Comparison of ENCODE assay signal across 11 cellular contexts in the genomic region with DNA sequence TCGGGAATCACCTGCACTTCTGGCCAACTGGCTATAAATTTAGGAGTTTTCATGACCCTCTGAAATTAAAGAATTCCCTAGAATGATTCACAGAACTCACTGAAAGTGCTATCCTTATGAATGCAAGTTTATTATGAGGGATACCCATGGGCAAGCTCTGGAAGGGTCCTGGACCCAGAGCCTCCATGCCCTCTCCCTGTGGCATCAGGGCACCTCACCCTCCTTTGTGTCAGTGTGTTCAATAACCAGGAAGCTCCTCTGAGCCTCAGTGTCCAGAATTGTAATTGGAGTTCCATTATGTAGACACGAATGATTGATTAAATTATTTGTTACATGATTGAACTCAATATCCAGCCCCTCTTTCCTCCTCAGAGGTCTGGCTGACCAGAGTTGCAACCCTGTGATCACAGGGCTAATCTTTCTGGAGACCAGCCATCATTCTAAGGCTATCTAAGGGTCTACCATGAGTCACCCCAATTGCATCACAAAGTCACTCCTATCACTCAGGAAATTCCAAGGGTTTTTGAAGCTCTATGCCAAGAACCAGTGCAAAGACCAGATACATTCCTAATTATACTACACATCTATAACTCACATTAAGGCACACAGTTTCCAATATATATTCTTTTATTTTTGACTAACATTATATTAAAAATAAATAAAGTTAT. TPM values are rescaled to one million over a fixed set of nuclear protein-coding genes. Genes with fewer than 3 reads are reported as not detected.
A peak's percentile ranks its signal among the peaks of the same experiment; 100 is the strongest.
DNase-seq lines count a peak whose midpoint lies in the region; TF ChIP-seq lines count a peak whose summit lies in the region.
"Had no signal": no experiment of that assay in that cellular context is flagged by ENCODE, and none has a peak within 500 bp of the region (broad histone marks: within the 10 kb centered on the region; RNA-seq: fewer than 3 reads in every experiment).

No MANE protein-coding gene starts in this region.

- H3K27me3 Mint-ChIP-seq in activated naive CD4-positive, alpha-beta T cell treated with anti-CD3 and anti-CD28 coated beads, Interleukin-2, amount 10 ng/mL, durations not matched to agents 7 days and 5 days: peaks cover 26% of the 10 kb centered on the region

- no peak overlapping the region for H3K27ac Mint-ChIP-seq in activated naive CD4-positive, alpha-beta T cell treated with anti-CD3 and anti-CD28 coated beads, Interleukin-2, amount 10 ng/mL, durations not matched to agents 7 days and 5 days
- H3K27ac Mint-ChIP-seq: activated naive CD4-positive, alpha-beta T cell treated with anti-CD3 and anti-CD28 coated beads, Interleukin-2, amount 50 U/mL, for 72 hours had no signal

- BruUV-seq in PC-9 (replicated peaks; lab: Mats Ljungman, UMichigan): TSS peak; percentile 44

- no peaks in the 10 kb centered on the region for H3K9me2 ChIP-seq in PC-9 (ENCODE audit: insufficient read depth)

- DNase-seq in AG08396 (ENCODE audit: low spot score) (peak; percentile 51), PC-9 (peak; percentile 35 to 78), fibroblast of peridontal ligament (ENCODE audit: extremely low read depth) (peak; percentile 69), mucosa of gallbladder (ENCODE audit: low spot score) (peak; percentile 39), dorsolateral prefrontal cortex (no peak), HAP-1 (ENCODE audit: low spot score in 2 of 2) (no peak), NCI-H2196 (lab: John Stamatoyannopoulos, UW; ENCODE audit: unreplicated experiment) (no peak)
- no peak for DNase-seq in activated naive CD4-positive, alpha-beta T cell treated with anti-CD3 and anti-CD28 coated beads, Interleukin-2, amount 10 ng/mL, durations not matched to agents 7 days and 5 days
- DNase-seq: NCI-H69 had no signal

- H3K9me3 Mint-ChIP-seq in activated naive CD4-positive, alpha-beta T cell treated with anti-CD3 and anti-CD28 coated beads, Interleukin-2, amount 10 ng/mL, durations not matched to agents 7 days and 5 days: peaks cover 2% of the 10 kb centered on the region
- H3K9me3 Mint-ChIP-seq: activated naive CD4-positive, alpha-beta T cell treated with anti-CD3 and anti-CD28 coated beads, Interleukin-2, amount 50 U/mL, for 72 hours had no signal

- peaks cover 44% of the 10 kb centered on the region for H3K79me2 ChIP-seq in PC-9 (ENCODE audit: low read depth)

- no peaks in the 10 kb centered on the region for H3K36me3 Mint-ChIP-seq in activated naive CD4-positive, alpha-beta T cell treated with anti-CD3 and anti-CD28 coated beads, Interleukin-2, amount 10 ng/mL, durations not matched to agents 7 days and 5 days
- H3K36me3 Mint-ChIP-seq: activated naive CD4-positive, alpha-beta T cell treated with anti-CD3 and anti-CD28 coated beads, Interleukin-2, amount 50 U/mL, for 72 hours had no signal

- H3K27me3 ChIP-seq in PC-9 (ENCODE audit: insufficient read depth, low read depth) (no peaks in the 10 kb centered on the region), dorsolateral prefrontal cortex (peaks cover 0 to 13% (median 0%) of the 10 kb centered on the region in 45 donors), HAP-1 (ENCODE audit: low read depth) (peaks cover 11% of the 10 kb centered on the region)
- H3K27me3 ChIP-seq: BLaER1 treated with 17β-estradiol and CSF1 and Interleukin-3, amounts not matched to agents 10 nM and 100 nM had no signal

- H3K4me1 ChIP-seq in PC-9 (replicated peaks; ENCODE audit: insufficient read depth) (peaks cover 80% of the 10 kb centered on the region), HAP-1 (no peaks in the 10 kb centered on the region)

- H2AFZ ChIP-seq in PC-9: no peak overlapping the region

- POLR2A ChIA-PET in PC-9 (lab: Charles Lee; ENCODE audit: unreplicated experiment): interaction anchor here (0.5 to 0.7 kb wide), 3 partner anchors 8 to 698 kb away, joined by 3 to 14 read pairs (median 12); partner anchors contain the start of gene MRPL1

- H3K4me2 ChIP-seq in PC-9: peak overlapping the region; percentile 56
- H3K4me2 ChIP-seq: BLaER1 treated with 17β-estradiol and CSF1 and Interleukin-3, amounts not matched to agents 10 nM and 100 nM had no signal

- H3K4me3 Mint-ChIP-seq in activated naive CD4-positive, alpha-beta T cell treated with anti-CD3 and anti-CD28 coated beads, Interleukin-2, amount 10 ng/mL, durations not matched to agents 7 days and 5 days: no peak overlapping the region

- H3F3A ChIP-seq in PC-9 (ENCODE audit: insufficient read depth, low read depth): peaks cover 34% of the 10 kb centered on the region; the same call in 1 of the 2 replicates

- H3K9me3 ChIP-seq in PC-9 (ENCODE audit: insufficient read depth, low read depth) (no peaks in the 10 kb centered on the region), HAP-1 (no peaks in the 10 kb centered on the region)
- H3K9me3 ChIP-seq: BLaER1 treated with 17β-estradiol and CSF1 and Interleukin-3, amounts not matched to agents 10 nM and 100 nM had no signal

- no peak overlapping the region for H3K4me3 ChIP-seq in PC-9
- no peak overlapping the region for H3K4me3 ChIP-seq in dorsolateral prefrontal cortex
- H3K4me3 ChIP-seq in HAP-1: no peak overlapping the region
- H3K4me3 ChIP-seq: BLaER1 treated with 17β-estradiol and CSF1 and Interleukin-3, amounts not matched to agents 10 nM and 100 nM had no signal

- H3K36me3 ChIP-seq in PC-9 (ENCODE audit: low read depth): peaks cover 34% of the 10 kb centered on the region
- no peaks in the 10 kb centered on the region for H3K36me3 ChIP-seq in HAP-1 (replicated peaks)
- H3K36me3 ChIP-seq: BLaER1 treated with 17β-estradiol and CSF1 and Interleukin-3, amounts not matched to agents 10 nM and 100 nM had no signal

- TF ChIP-seq CTCF in PC-9 (conservative IDR thresholded peaks at IDR 0.05) (no peak), dorsolateral prefrontal cortex (IDR thresholded peaks at IDR 0.05 in 54 of 56, conservative IDR thresholded peaks at IDR 0.05 in 2 of 56; ENCODE audit: low read depth in 1 of 56, partially characterized antibody in 56 of 56) (no peak)

- CTCF ChIA-PET in PC-9 (lab: Charles Lee): no interaction called here
- CTCF ChIA-PET in activated naive CD4-positive, alpha-beta T cell treated with anti-CD3 and anti-CD28 coated beads, Interleukin-2, amount 10 ng/mL, durations not matched to agents 7 days and 5 days (lab: Charles Lee): no interaction called here

- in situ Hi-C loops in HAP-1 (cut with MboI; ENCODE audit: low sequenced_read_pairs): no loop called here

- H3K4me1 Mint-ChIP-seq in activated naive CD4-positive, alpha-beta T cell treated with anti-CD3 and anti-CD28 coated beads, Interleukin-2, amount 10 ng/mL, durations not matched to agents 7 days and 5 days: no peaks in the 10 kb centered on the region

- peak overlapping the region; percentile 52 for H3K27ac ChIP-seq in PC-9
- peak overlapping the region in 2 of 59 donors; percentile 22 to 36 for H3K27ac ChIP-seq in dorsolateral prefrontal cortex
- H3K27ac ChIP-seq: BLaER1 treated with 17β-estradiol and CSF1 and Interleukin-3, amounts not matched to agents 10 nM and 100 nM had no signal

- intact Hi-C loops in PC-9 (cut with micrococcal nuclease; ENCODE audit: unreplicated experiment) (loop anchor here (1.0 to 10.0 kb wide), 3 partner anchors 8 to 386 kb away; no protein-coding TSS in a partner anchor), dorsolateral prefrontal cortex (cut with DNase I) (no loop called here)

- no peaks in the 10 kb centered on the region for H4K20me1 ChIP-seq in PC-9 (ENCODE audit: insufficient read depth)
- H4K20me1 ChIP-seq: BLaER1 treated with 17β-estradiol and CSF1 and Interleukin-3, amounts not matched to agents 10 nM and 100 nM had no signal

RNA-seq across cellular contexts. Expression of gene ANXA3, which starts 8.9 kb away (rescaled TPM):
- total RNA-seq in PC-9 (2021) (139 and 140 TPM in 2 replicates), mucosa of gallbladder (41.9 TPM), dorsolateral prefrontal cortex (10 to 100 TPM in 83 of 120 experiments, 1 to 10 TPM in 37; 4.4 to 43.0 (median 11.8) TPM)

Comparison
In these comparisons a context has a peak if more than half of its experiments do, and no peak if none do; other contexts are left out.
1. DNase-seq: peak in AG08396 (single experiment), PC-9 (2 of 2), fibroblast of peridontal ligament (single experiment) and mucosa of gallbladder (single experiment); none in dorsolateral prefrontal cortex (0 of 10), HAP-1 (0 of 2), NCI-H2196 (single experiment) and activated naive CD4-positive, alpha-beta T cell treated with anti-CD3 and anti-CD28 coated beads, Interleukin-2, amount 10 ng/mL, durations not matched to agents 7 days and 5 days (single experiment).